In genomic region chr1:220741349-220741748, GRCh38 we compare ENCODE assay signal across 6 cellular contexts. TPM values are rescaled to one million over a fixed set of nuclear protein-coding genes. Genes with fewer than 3 reads are reported as not detected.
"Had no signal": no experiment of that assay in that cellular context is flagged by ENCODE, and none has a peak within 500 bp of the region (broad histone marks: within the 10 kb centered on the region; RNA-seq: fewer than 3 reads in every experiment).

No MANE protein-coding gene starts in this region.

- H3K27ac ChIP-seq: HL-60 had no signal

- ATAC-seq: K562 had no signal

- H3K4me3 ChIP-seq: K562 had no signal

- FAIRE-seq: HTR-8/SVneo, K562 had no signal

- DNase-seq: IMR-90, KBM-7, KG1 had no signal

RNA-seq across cellular contexts. Expression of gene C1orf115, which starts 51.2 kb away (rescaled TPM):
- total RNA-seq: K562 had no signal
- polyA plus RNA-seq: K562 had no signal
